18 cellular contexts compared by ENCODE assay signal in the genomic region with DNA sequence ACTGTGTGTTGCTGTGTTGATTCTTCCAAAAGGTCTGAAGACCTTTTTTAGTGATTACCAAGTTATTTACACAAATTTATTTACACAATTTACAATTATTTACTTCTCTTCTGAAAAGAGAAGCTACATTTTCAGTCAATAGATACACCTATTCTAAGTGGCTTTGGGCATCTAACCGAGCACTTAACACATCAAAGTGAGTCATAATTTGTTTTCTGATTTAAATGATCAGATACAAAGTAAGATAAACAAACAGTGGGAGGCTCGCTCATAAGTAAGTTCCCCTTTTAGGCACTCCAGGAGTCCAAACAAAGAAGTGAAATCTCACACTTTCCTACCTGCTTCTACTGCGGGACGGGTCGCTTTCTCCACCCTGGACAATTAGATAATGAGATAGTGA.
DNase-seq lines count a peak whose midpoint lies in the region; ATAC-seq, FAIRE-seq and TF ChIP-seq lines count a peak whose summit lies in the region.
"Had no signal": no experiment of that assay in that cellular context is flagged by ENCODE, and none has a peak within 500 bp of the region (broad histone marks: within the 10 kb centered on the region; RNA-seq: fewer than 3 reads in every experiment).

No MANE protein-coding gene starts in this region.

- H3K9me3 ChIP-seq in parathyroid adenoma (ENCODE audit: control insufficient read depth, low read length) (no peaks in the 10 kb centered on the region), hepatocyte (ENCODE audit: low read depth) (no peaks in the 10 kb centered on the region)
- H3K9me3 ChIP-seq: HAP-1 had no signal

- H3K4me1 ChIP-seq in parathyroid adenoma (peaks cover 15% of the 10 kb centered on the region), hepatocyte (ENCODE audit: insufficient read depth) (no peaks in the 10 kb centered on the region)

- H3K36me3 ChIP-seq in bronchial epithelial cell (ENCODE audit: control insufficient read depth, insufficient read depth, low read length): no peaks in the 10 kb centered on the region
- H3K36me3 ChIP-seq in parathyroid adenoma (ENCODE audit: control insufficient read depth, insufficient read depth, low read length): no peaks in the 10 kb centered on the region
- H3K36me3 ChIP-seq in hepatocyte (replicated peaks; ENCODE audit: insufficient read depth, low read depth): no peaks in the 10 kb centered on the region
- H3K36me3 ChIP-seq: HAP-1 had no signal

- H3K4me2 ChIP-seq in parathyroid adenoma (ENCODE audit: low read length): peak overlapping the region; percentile 50
- H3K4me2 ChIP-seq in hepatocyte: no peak overlapping the region

- H3K27ac ChIP-seq in parathyroid adenoma (no peak overlapping the region), hepatocyte (no peak overlapping the region)
- H3K27ac ChIP-seq: C4-2B had no signal

- 40% methylated on average over 5 of the region's 5 CpGs for WGBS in hepatocyte (ENCODE audit: low lambda C conversion rate, missing lambda C conversion rate)

- no peak overlapping the region for H3K4me3 ChIP-seq in NB4 (ENCODE audit: low read depth, low read length)
- H3K4me3 ChIP-seq in bronchial epithelial cell (ENCODE audit: low read depth, low read length): no peak overlapping the region
- no peak overlapping the region for H3K4me3 ChIP-seq in parathyroid adenoma (ENCODE audit: low read depth, low read length)
- no peak overlapping the region for H3K4me3 ChIP-seq in hepatocyte
- H3K4me3 ChIP-seq: HAP-1 had no signal

- H2AFZ ChIP-seq in parathyroid adenoma (no peak overlapping the region), hepatocyte (no peak overlapping the region)

- H3K79me2 ChIP-seq in parathyroid adenoma: no peaks in the 10 kb centered on the region
- H3K79me2 ChIP-seq in hepatocyte: no peaks in the 10 kb centered on the region

- peak; percentile 15 for DNase-seq in NCI-H748 (lab: John Stamatoyannopoulos, UW; ENCODE audit: unreplicated experiment)
- no peak for DNase-seq in NCI-H748 treated with DMSO at 0.1 percent for 48 hours (lab: John Stamatoyannopoulos, UW)
- peak; percentile 13 for DNase-seq in NB4 (ENCODE audit: low read depth)
- DNase-seq in bronchial epithelial cell (ENCODE audit: low read depth): peak; percentile 29
- no peak for DNase-seq in hepatocyte (ENCODE audit: low spot score)
- DNase-seq in GM19238 (ENCODE audit: insufficient read length, low spot score): no peak
- DNase-seq: COR-L47, KG1, NCI-H187 treated with DMSO at 0.1 percent for 48 hours, NCI-H446 treated with DMSO at 0.1 percent for 48 hours, NCI-H82 had no signal

- ATAC-seq in HG03175 (IDR thresholded peaks at IDR 0.05; ENCODE audit: unreplicated experiment): no peak
- ATAC-seq: Panc1, Right ventricle myocardium inferior had no signal

- no peaks in the 10 kb centered on the region for H3K27me3 ChIP-seq in bronchial epithelial cell (ENCODE audit: control insufficient read depth, insufficient read depth, low read length)
- H3K27me3 ChIP-seq in parathyroid adenoma (ENCODE audit: control insufficient read depth, insufficient read depth, low read length): no peaks in the 10 kb centered on the region
- H3K27me3 ChIP-seq in hepatocyte: no peaks in the 10 kb centered on the region

- no peaks in the 10 kb centered on the region for H3K9me2 ChIP-seq in hepatocyte (replicated peaks; ENCODE audit: insufficient read depth)

- no peak for TF ChIP-seq CTCF in NB4 (IDR thresholded peaks at IDR 0.05; ENCODE audit: low read depth, low read length)
- no peak for TF ChIP-seq CTCF in bronchial epithelial cell (IDR thresholded peaks at IDR 0.05; ENCODE audit: insufficient read depth, low read length, severe bottlenecking)
- no peak for TF ChIP-seq CTCF in parathyroid adenoma (IDR thresholded peaks at IDR 0.05)
- no peak for TF ChIP-seq CTCF in hepatocyte (IDR thresholded peaks at IDR 0.05; ENCODE audit: poor library complexity)

- no peak for TF ChIP-seq POLR2A in NB4 (IDR thresholded peaks at IDR 0.05; ENCODE audit: extremely low read depth, insufficient read length)

- no peaks in the 10 kb centered on the region for H4K20me1 ChIP-seq in hepatocyte (ENCODE audit: insufficient read depth, poor library complexity, severe bottlenecking)

- no peak for FAIRE-seq in bronchial epithelial cell (lab: Jason Lieb, UNC)
- FAIRE-seq: A204.1 had no signal

- H3K9ac ChIP-seq in parathyroid adenoma: no peak overlapping the region

Comparison
In these comparisons a context has a peak if more than half of its experiments do, and no peak if none do; other contexts are left out.
1. DNase-seq: peak in NCI-H748 (single experiment), NB4 (single experiment) and bronchial epithelial cell (single experiment); none in NCI-H748 treated with DMSO at 0.1 percent for 48 hours (single experiment), hepatocyte (single experiment) and GM19238 (single experiment).